1 cellular context compared by ENCODE assay signal in genomic region chr2:172551266-172551665, GRCh38.
TF ChIP-seq lines count a peak whose summit lies in the region.

No MANE protein-coding gene starts in this region.

TF ChIP-seq in HepG2, 621 proteins besides CTCF, POLR2A, EP300 and RAD21 (continued from another document):
- TF ChIP-seq TIGD3 (CRISPR knock-in tag; IDR thresholded peaks at IDR 0.05; ENCODE audit: borderline replicate concordance) (no peak), SP1 (IDR thresholded peaks at IDR 0.05) (no peak), SP1 (CRISPR knock-in tag; IDR thresholded peaks at IDR 0.05) (no peak), ZNF616 (CRISPR knock-in tag; IDR thresholded peaks at IDR 0.05; ENCODE audit: low read depth) (no peak), CENPX (CRISPR knock-in tag; IDR thresholded peaks at IDR 0.05) (no peak), ZNF850 (CRISPR knock-in tag; conservative IDR thresholded peaks at IDR 0.05) (no peak), TEF (CRISPR knock-in tag; IDR thresholded peaks at IDR 0.05) (no peak), ZNF224 (CRISPR knock-in tag; IDR thresholded peaks at IDR 0.05) (no peak), ZNF569 (CRISPR knock-in tag; IDR thresholded peaks at IDR 0.05; ENCODE audit: borderline replicate concordance) (no peak), ZNF547 (CRISPR knock-in tag; IDR thresholded peaks at IDR 0.05) (no peak)
- TF ChIP-seq, protein P1, sequence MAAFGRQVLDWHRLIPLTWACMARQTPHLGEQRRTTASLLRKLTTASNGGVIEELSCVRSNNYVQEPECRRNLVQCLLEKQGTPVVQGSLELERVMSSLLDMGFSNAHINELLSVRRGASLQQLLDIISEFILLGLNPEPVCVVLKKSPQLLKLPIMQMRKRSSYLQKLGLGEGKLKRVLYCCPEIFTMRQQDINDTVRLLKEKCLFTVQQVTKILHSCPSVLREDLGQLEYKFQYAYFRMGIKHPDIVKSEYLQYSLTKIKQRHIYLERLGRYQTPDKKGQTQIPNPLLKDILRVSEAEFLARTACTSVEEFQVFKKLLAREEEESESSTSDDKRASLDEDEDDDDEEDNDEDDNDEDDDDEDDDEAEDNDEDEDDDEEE (CRISPR knock-in tag; IDR thresholded peaks at IDR 0.05): no peak
